Comparison of ENCODE assay signal across 3 cellular contexts in genomic region chr5:34628373-34628772, GRCh38.
A peak's percentile ranks its signal among the peaks of the same experiment; 100 is the strongest.
TF ChIP-seq lines count a peak whose summit lies in the region.

No MANE protein-coding gene starts in this region.

TF ChIP-seq in SK-N-SH, 30 proteins besides CTCF, POLR2A, EP300 and RAD21:
- TF ChIP-seq MAX (IDR thresholded peaks at IDR 0.05; ENCODE audit: low read depth) (no peak), NRF1 (IDR thresholded peaks at IDR 0.05; ENCODE audit: low read depth, low read length) (no peak), RXRA (IDR thresholded peaks at IDR 0.05; ENCODE audit: borderline replicate concordance, low read depth) (no peak), FOXJ3 (CRISPR knock-in tag; IDR thresholded peaks at IDR 0.05) (no peak), CHD2 (IDR thresholded peaks at IDR 0.05; ENCODE audit: low read length, partially characterized antibody) (no peak), PBX3 (IDR thresholded peaks at IDR 0.05) (no peak)

TF ChIP-seq in SK-N-SH treated with all-trans-retinoic acid at 6 μM for 48 hours, 23 proteins besides CTCF, POLR2A, EP300 and RAD21:
- TF ChIP-seq CREB5 (CRISPR knock-in tag; IDR thresholded peaks at IDR 0.05; ENCODE audit: low read depth) (no peak), ESRRG (CRISPR knock-in tag; IDR thresholded peaks at IDR 0.05) (no peak), ZFP30 (CRISPR knock-in tag; IDR thresholded peaks at IDR 0.05) (no peak), BACH2 (CRISPR knock-in tag; IDR thresholded peaks at IDR 0.05; ENCODE audit: borderline replicate concordance) (no peak), CSRNP3 (CRISPR knock-in tag; IDR thresholded peaks at IDR 0.05) (no peak), ARNTL (CRISPR knock-in tag; IDR thresholded peaks at IDR 0.05; ENCODE audit: borderline replicate concordance, low read depth) (no peak), ZNF70 (CRISPR knock-in tag; IDR thresholded peaks at IDR 0.05) (no peak), POU6F1 (CRISPR knock-in tag; IDR thresholded peaks at IDR 0.05; ENCODE audit: borderline replicate concordance, low read depth) (no peak), GLIS3 (CRISPR knock-in tag; IDR thresholded peaks at IDR 0.05) (no peak)

TF ChIP-seq in H1, 55 proteins besides CTCF, POLR2A, EP300 and RAD21 (continued from another document):
- peak; percentile 40; the same call in 1 of the 2 replicates for TF ChIP-seq KDM1A (IDR thresholded peaks at IDR 0.05; ENCODE audit: borderline replicate concordance, low read length)
